In the genomic region with DNA sequence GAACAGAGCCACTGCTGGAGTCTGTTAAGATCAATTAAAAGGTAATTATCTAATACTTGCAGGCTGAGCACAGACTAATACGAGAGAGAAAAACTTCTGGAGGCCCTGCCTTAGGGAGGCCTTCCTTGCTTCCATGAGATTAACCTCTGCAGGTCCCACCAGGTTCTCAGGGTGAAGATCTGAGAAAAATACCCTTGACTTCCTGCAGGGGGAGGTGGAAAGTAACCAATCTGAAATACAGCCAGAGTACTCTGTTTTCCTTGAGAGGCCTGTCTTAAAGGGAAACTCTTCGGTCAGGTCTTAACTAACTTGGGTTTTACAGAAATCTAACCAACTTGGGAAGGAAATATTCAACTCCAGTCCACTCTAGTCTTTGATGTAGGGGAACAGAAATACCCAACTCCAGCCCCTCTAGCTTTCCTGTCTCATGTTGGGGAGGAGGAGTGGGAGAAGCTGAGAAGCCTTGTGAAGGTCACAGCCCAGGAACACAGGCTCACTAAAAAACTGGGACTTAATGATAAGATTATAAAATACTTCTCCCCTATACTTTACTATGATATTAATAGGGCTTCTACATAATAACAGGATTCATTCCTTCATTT, we compare ENCODE assay signal across 8 cellular contexts.
A peak's percentile ranks its signal among the peaks of the same experiment; 100 is the strongest.
DNase-seq lines count a peak whose midpoint lies in the region; ATAC-seq and TF ChIP-seq lines count a peak whose summit lies in the region.

No MANE protein-coding gene starts in this region.

- no peaks in the 10 kb centered on the region for H3K27me3 Mint-ChIP-seq in activated CD4-positive, alpha-beta memory T cell treated with anti-CD3 and anti-CD28 coated beads for 36 hours

- no peak overlapping the region for H3K4me2 ChIP-seq in smooth muscle cell

- no peaks in the 10 kb centered on the region for H3K4me1 Mint-ChIP-seq in activated CD4-positive, alpha-beta memory T cell treated with anti-CD3 and anti-CD28 coated beads for 36 hours (ENCODE audit: low read depth)

- no peaks in the 10 kb centered on the region for H4K20me1 ChIP-seq in smooth muscle cell (ENCODE audit: low read depth)

- H2AFZ ChIP-seq in smooth muscle cell (ENCODE audit: low read depth): no peak overlapping the region

- peak; percentile 98 for ATAC-seq in GM19463 (IDR thresholded peaks at IDR 0.05; ENCODE audit: unreplicated experiment)
- peak; percentile 97 for ATAC-seq in HG03432 (IDR thresholded peaks at IDR 0.05; ENCODE audit: unreplicated experiment)

- H3F3A ChIP-seq in smooth muscle cell (ENCODE audit: low read depth): no peaks in the 10 kb centered on the region

- no peak overlapping the region for H3K27ac ChIP-seq in smooth muscle cell (ENCODE audit: low read depth)

- no peaks in the 10 kb centered on the region for H3K4me1 ChIP-seq in smooth muscle cell (ENCODE audit: low read depth)

- H3K27ac Mint-ChIP-seq in activated CD4-positive, alpha-beta memory T cell treated with anti-CD3 and anti-CD28 coated beads for 36 hours: no peak overlapping the region

- TF ChIP-seq CTCF in fibroblast of the aortic adventitia (IDR thresholded peaks at IDR 0.05; ENCODE audit: insufficient read depth, low read length) (peak; percentile 72), smooth muscle cell (IDR thresholded peaks at IDR 0.05; ENCODE audit: borderline replicate concordance, insufficient read depth, poor library complexity, severe bottlenecking) (peak; percentile 56)

- H3K79me2 ChIP-seq in smooth muscle cell (ENCODE audit: low read depth): no peaks in the 10 kb centered on the region

- CTCF ChIA-PET in activated CD4-positive, alpha-beta memory T cell treated with anti-CD3 and anti-CD28 coated beads for 36 hours (lab: Charles Lee): interaction anchor here (0.6 to 1.4 kb wide), 7 partner anchors 10 to 265 kb away, joined by 3 to 4 read pairs (median 3); no protein-coding TSS in a partner anchor

- H3K9me3 ChIP-seq in smooth muscle cell (replicated peaks; ENCODE audit: low read depth): no peaks in the 10 kb centered on the region

- peaks cover 3% of the 10 kb centered on the region for H3K36me3 ChIP-seq in smooth muscle cell (ENCODE audit: low read depth)

- H3K4me3 Mint-ChIP-seq in activated CD4-positive, alpha-beta memory T cell treated with anti-CD3 and anti-CD28 coated beads for 36 hours: no peak overlapping the region

- DNase-seq in NCI-H446 (lab: John Stamatoyannopoulos, UW) (peak; percentile 12 to 42), NCI-H446 treated with DMSO at 0.1 percent for 48 hours (lab: John Stamatoyannopoulos, UW) (no peak), SK-MEL-5 (ENCODE audit: low read depth, low spot score) (peak; percentile 44), fibroblast of the aortic adventitia (ENCODE audit: low read depth) (peak; percentile 52), smooth muscle cell (lab: John Stamatoyannopoulos, UW; ENCODE audit: unreplicated experiment) (no peak)
- no peak for DNase-seq in activated CD4-positive, alpha-beta memory T cell treated with anti-CD3 and anti-CD28 coated beads for 36 hours

- in situ Hi-C loops in SK-MEL-5 (cut with HindIII; ENCODE audit: low pct_unique_long_range_greater_than_20kb, low sequenced_read_pairs): no loop called here

- 51% methylated on average over 2 of the region's 2 CpGs for WGBS in smooth muscle cell (ENCODE audit: low lambda C conversion rate)

- H3K9ac ChIP-seq in smooth muscle cell (ENCODE audit: low read depth): no peak overlapping the region

- intact Hi-C loops in activated CD4-positive, alpha-beta memory T cell treated with anti-CD3 and anti-CD28 coated beads for 36 hours (cut with micrococcal nuclease): no loop called here

- H3K4me3 ChIP-seq in fibroblast of the aortic adventitia (ENCODE audit: low read depth, low read length): no peak overlapping the region
- no peak overlapping the region for H3K4me3 ChIP-seq in smooth muscle cell

- H3K36me3 Mint-ChIP-seq in activated CD4-positive, alpha-beta memory T cell treated with anti-CD3 and anti-CD28 coated beads for 36 hours: peaks cover 12% of the 10 kb centered on the region

- POLR2A ChIA-PET in activated CD4-positive, alpha-beta memory T cell treated with anti-CD3 and anti-CD28 coated beads for 36 hours (lab: Charles Lee): no interaction called here

- H3K27me3 ChIP-seq in smooth muscle cell (ENCODE audit: low read depth): no peaks in the 10 kb centered on the region

- H3K9me3 Mint-ChIP-seq in activated CD4-positive, alpha-beta memory T cell treated with anti-CD3 and anti-CD28 coated beads for 36 hours: peaks cover 2% of the 10 kb centered on the region

Comparison
In these comparisons a context has a peak if more than half of its experiments do, and no peak if none do; other contexts are left out.
1. DNase-seq: peak in NCI-H446 (2 of 2), SK-MEL-5 (single experiment) and fibroblast of the aortic adventitia (single experiment); none in NCI-H446 treated with DMSO at 0.1 percent for 48 hours (single experiment), smooth muscle cell (single experiment) and activated CD4-positive, alpha-beta memory T cell treated with anti-CD3 and anti-CD28 coated beads for 36 hours (single experiment).